33 cellular contexts compared by ENCODE assay signal in the genomic region with DNA sequence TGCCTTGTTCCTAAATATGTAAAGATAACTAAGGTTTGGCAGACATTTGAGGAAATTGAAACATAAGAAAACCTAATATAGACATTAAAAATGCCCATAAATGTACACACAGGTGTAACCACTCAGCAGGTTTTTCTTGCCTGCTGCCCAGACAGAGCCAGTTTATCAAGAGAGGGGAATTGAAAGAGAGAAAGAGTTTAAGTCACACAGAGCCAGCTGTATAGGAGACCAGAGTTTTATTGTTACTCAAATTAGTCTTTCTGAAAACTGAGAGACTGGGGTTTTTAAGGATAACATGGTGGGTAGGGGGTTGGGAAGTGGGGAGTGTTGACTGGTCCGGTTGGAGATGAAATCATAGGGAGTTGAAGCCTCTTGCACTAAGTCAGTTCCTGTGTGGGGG.
DNase-seq lines count a peak whose midpoint lies in the region; ATAC-seq, FAIRE-seq and TF ChIP-seq lines count a peak whose summit lies in the region.
"Had no signal": no experiment of that assay in that cellular context is flagged by ENCODE, and none has a peak within 500 bp of the region (broad histone marks: within the 10 kb centered on the region; RNA-seq: fewer than 3 reads in every experiment).

No MANE protein-coding gene starts in this region.

- H3K4me1 ChIP-seq in H9 (ENCODE audit: insufficient read depth, low read length) = peaks cover 3% of the 10 kb centered on the region; the same call in 1 of the 2 replicates
- H3K4me1 ChIP-seq in Loucy (ENCODE audit: insufficient read depth, low read length, poor library complexity, severe bottlenecking) = no peaks in the 10 kb centered on the region
- H3K4me1 ChIP-seq in H1 (replicated peaks in 1 of 4; ENCODE audit: control insufficient read depth in 3 of 4, insufficient read depth in 4 of 4, low read length in 3 of 4) = peaks cover 0 to 17% (median 5%) of the 10 kb centered on the region in 4 experiments; a peak in 4 of 7 replicates
- no peaks in the 10 kb centered on the region for H3K4me1 ChIP-seq in mucosa of descending colon (ENCODE audit: low read depth)
- H3K4me1 ChIP-seq: BE2C, psoas muscle, sigmoid colon, thyroid gland had no signal

- H3K23ac ChIP-seq in H9 (ENCODE audit: insufficient read length, low read depth, low read length) = no peak overlapping the region
- no peak overlapping the region for H3K23ac ChIP-seq in H1 (ENCODE audit: insufficient read length)

- ATAC-seq in mucosa of descending colon (peak; percentile 38), HG03521 (IDR thresholded peaks at IDR 0.05; ENCODE audit: unreplicated experiment) (no peak), GM19351 (IDR thresholded peaks at IDR 0.05; ENCODE audit: unreplicated experiment) (no peak)
- no peak for ATAC-seq in activated T-cell treated with anti-CD3 and anti-CD28 coated beads, Interleukin-2, amount 50 U/mL, for 4 hours
- ATAC-seq: CD8-positive, alpha-beta T cell; HCT116; naive thymus-derived CD4-positive, alpha-beta T cell; psoas muscle had no signal

- peak in 1 of 2 experiments; percentile 39; a peak in 1 of 3 replicates for TF ChIP-seq EP300 in H1 (IDR thresholded peaks at IDR 0.05; ENCODE audit: borderline replicate concordance in 1 of 2, low read depth in 2 of 2, low read length in 2 of 2)

- H4K5ac ChIP-seq in H9 (ENCODE audit: insufficient read length, low read depth, low read length) (no peak overlapping the region), H1 (ENCODE audit: insufficient read length, low read depth, low read length) (no peak overlapping the region)

- FAIRE-seq in H1 (lab: Jason Lieb, UNC) = peak; percentile 79
- FAIRE-seq: endothelial cell of umbilical vein, GM18507, kidney had no signal

- H3K4me2 ChIP-seq in H9 (ENCODE audit: insufficient read depth, insufficient read length, low read length) = peak overlapping the region; percentile 25
- no peak overlapping the region for H3K4me2 ChIP-seq in Loucy (ENCODE audit: low read depth, low read length, poor library complexity, severe bottlenecking)
- peak overlapping the region; percentile 38 to 59; a peak in 3 of 4 replicates for H3K4me2 ChIP-seq in H1 (ENCODE audit: insufficient read depth in 1 of 2, low read depth in 2 of 2, low read length in 2 of 2)

- H3K9me3 Mint-ChIP-seq in H9 = no peaks in the 10 kb centered on the region
- peaks cover 9% of the 10 kb centered on the region for H3K9me3 Mint-ChIP-seq in activated T-cell treated with anti-CD3 and anti-CD28 coated beads, Interleukin-2, amount 50 U/mL, for 4 hours

- no peaks in the 10 kb centered on the region for H3K27me3 ChIP-seq in H9 (ENCODE audit: insufficient read depth, low read length)
- H3K27me3 ChIP-seq in Loucy (ENCODE audit: insufficient read depth, low read length, poor library complexity, severe bottlenecking) = no peaks in the 10 kb centered on the region
- no peaks in the 10 kb centered on the region for H3K27me3 ChIP-seq in H1 (replicated peaks in 1 of 4; ENCODE audit: control insufficient read depth in 3 of 4, extremely low read depth in 1 of 4, insufficient read depth in 3 of 4, low read length in 3 of 4)
- H3K27me3 ChIP-seq: BE2C, sigmoid colon, thyroid gland had no signal

- no peak overlapping the region for H2BK20ac ChIP-seq in H9 (ENCODE audit: low read depth, low read length, poor library complexity, severe bottlenecking)
- 0 out of 2 replicates have a peak overlapping the region, but pooled peaks have one; percentile 73 for H2BK20ac ChIP-seq in H1 (ENCODE audit: low read length)

- H2AK5ac ChIP-seq in H9 (ENCODE audit: insufficient read length, low read length) (no peak overlapping the region), H1 (ENCODE audit: low read depth, low read length) (no peak overlapping the region)

- H2BK12ac ChIP-seq in H9 (ENCODE audit: insufficient read length, low read depth, low read length) (no peak overlapping the region), H1 (ENCODE audit: low read depth, low read length) (no peak overlapping the region)

- H3K9me2 ChIP-seq in Loucy (replicated peaks; ENCODE audit: low read depth, low read length) = no peaks in the 10 kb centered on the region

- H4K8ac ChIP-seq in H9 (replicated peaks; ENCODE audit: insufficient read length, low read depth, low read length) = no peak overlapping the region
- no peak overlapping the region for H4K8ac ChIP-seq in H1 (ENCODE audit: extremely low read depth, insufficient read depth, low read length)

- H3K23me2 ChIP-seq in H9 (ENCODE audit: insufficient read length, low read depth, low read length, poor library complexity, severe bottlenecking) (no peaks in the 10 kb centered on the region), H1 (ENCODE audit: low read depth, low read length) (no peaks in the 10 kb centered on the region)

- no peak overlapping the region for H3T11ph ChIP-seq in H9 (ENCODE audit: low read length)

- H4K91ac ChIP-seq in H9 (ENCODE audit: insufficient read length, low read depth, low read length) = no peak overlapping the region
- H4K91ac ChIP-seq in H1 (replicated peaks; ENCODE audit: insufficient read length, low read length) = no peak overlapping the region

- POLR2A ChIA-PET in H1 (lab: Charles Lee; ENCODE audit: partially characterized antibody) = no interaction called here

- no peak overlapping the region for H2BK5ac ChIP-seq in H9 (ENCODE audit: insufficient read length, low read length)
- H2BK5ac ChIP-seq in H1 (ENCODE audit: low read depth, low read length) = no peak overlapping the region; the same call in 1 of the 2 replicates

- H3K56ac ChIP-seq in H9 (ENCODE audit: insufficient read length, low read depth, low read length) (no peak overlapping the region), H1 (replicated peaks; ENCODE audit: insufficient read length, low read depth, low read length) (no peak overlapping the region)

- H2AFZ ChIP-seq in H9 (ENCODE audit: low read length) (no peak overlapping the region), Loucy (ENCODE audit: low read length) (peak overlapping the region; percentile 36; the same call in 1 of the 2 replicates), H1 (ENCODE audit: low read length) (no peak overlapping the region)

- no peaks in the 10 kb centered on the region for H3F3A ChIP-seq in Loucy (ENCODE audit: low read depth)

- H3K27ac Mint-ChIP-seq in H9 = peak overlapping the region; percentile 2 to 64 (median 12); a peak in 4 of 7 replicates
- H3K27ac Mint-ChIP-seq: activated naive CD8-positive, alpha-beta T cell; CD8-positive, alpha-beta T cell; IgD-negative memory B cell; naive thymus-derived CD4-positive, alpha-beta T cell had no signal

- TF ChIP-seq CTCF in H9 (conservative IDR thresholded peaks at IDR 0.05) (no peak), Loucy (conservative IDR thresholded peaks at IDR 0.05; ENCODE audit: low read length) (no peak), H1 (IDR thresholded peaks at IDR 0.05; ENCODE audit: control extremely low read depth in 1 of 3, insufficient read depth in 1 of 3, low read depth in 1 of 3, low read length in 3 of 3) (no peak), mucosa of descending colon (IDR thresholded peaks at IDR 0.05) (no peak)

- H3K79me1 ChIP-seq in H9 (ENCODE audit: insufficient read depth, low read depth, low read length, poor library complexity, severe bottlenecking) (no peaks in the 10 kb centered on the region), H1 (ENCODE audit: low read depth, low read length) (no peaks in the 10 kb centered on the region)

- no peak overlapping the region for H2BK15ac ChIP-seq in H9 (ENCODE audit: low read depth, low read length)
- no peak overlapping the region for H2BK15ac ChIP-seq in H1 (ENCODE audit: low read length)

- H2BK120ac ChIP-seq in H9 (ENCODE audit: low read depth, low read length, poor library complexity, severe bottlenecking) (no peak overlapping the region), H1 (replicated peaks; ENCODE audit: low read depth, low read length) (no peak overlapping the region)

- no CpG with 5 or more reads among the region's 1 CpG for WGBS in H9 (ENCODE audit: extremely low coverage, insufficient read length, low lambda C conversion rate)
- 44% methylated on average over 1 of the region's 1 CpG; no CpG with 5 or more reads in 1 of the 2 experiments for WGBS in H1 (ENCODE audit: extremely low coverage in 1 of 2, insufficient coverage in 1 of 2, insufficient read length in 1 of 2, insufficient replicate concordance in 2 of 2, low coverage in 1 of 2, low lambda C conversion rate in 2 of 2, missing lambda C conversion rate in 1 of 2), 2 experiments

- H3K4ac ChIP-seq in H9 (ENCODE audit: low read depth, low read length) (no peak overlapping the region), H1 (replicated peaks; ENCODE audit: insufficient read length, low read depth, low read length) (no peak overlapping the region)

- H3K27ac ChIP-seq in H9 (ENCODE audit: insufficient read length, low read depth, low read length) (peak overlapping the region; percentile 46), H1 (ENCODE audit: low read depth, low read length) (no peak overlapping the region)
- H3K27ac ChIP-seq: psoas muscle, sigmoid colon, thyroid gland, VCaP had no signal

- H3K9ac ChIP-seq in H9 (ENCODE audit: extremely low read depth, insufficient read length, low read length) (no peak overlapping the region), Loucy (ENCODE audit: low read depth, low read length, poor library complexity, severe bottlenecking) (no peak overlapping the region), H1 (replicated peaks in 1 of 4; ENCODE audit: extremely low read depth in 1 of 4, low read depth in 3 of 4, low read length in 3 of 4) (no peak overlapping the region)

- H3K9me3 ChIP-seq in H9 (ENCODE audit: control insufficient read depth, low read depth, low read length) (no peaks in the 10 kb centered on the region), Loucy (ENCODE audit: insufficient read depth, low read depth, low read length) (0 out of 2 replicates have a peak, but pooled peaks cover 7% of the 10 kb centered on the region), H1 (ENCODE audit: insufficient read depth in 2 of 2, low read depth in 1 of 2, low read length in 1 of 2) (no peaks in the 10 kb centered on the region), mucosa of descending colon (no peaks in the 10 kb centered on the region)
- H3K9me3 ChIP-seq: BE2C, psoas muscle, sigmoid colon, thyroid gland had no signal

- no peak overlapping the region for H3K4me3 ChIP-seq in Loucy (ENCODE audit: low read length, poor library complexity, severe bottlenecking)
- H3K4me3 ChIP-seq in H1 (ENCODE audit: extremely low read depth in 1 of 4, insufficient read depth in 2 of 4, low read depth in 3 of 4, low read length in 4 of 4) = peak overlapping the region in 1 of 4 experiments; percentile 16; a peak in 1 of 8 replicates
- no peak overlapping the region for H3K4me3 ChIP-seq in mucosa of descending colon
- H3K4me3 ChIP-seq: psoas muscle, sigmoid colon, thyroid gland had no signal

- no peaks in the 10 kb centered on the region for H3K79me2 ChIP-seq in H9 (ENCODE audit: insufficient read depth, low read length)
- H3K79me2 ChIP-seq in Loucy (ENCODE audit: insufficient read depth, low read length) = no peaks in the 10 kb centered on the region
- no peaks in the 10 kb centered on the region for H3K79me2 ChIP-seq in H1 (ENCODE audit: control insufficient read depth in 1 of 2, insufficient read depth in 2 of 2, low read length in 2 of 2)

- no peak overlapping the region for H3K14ac ChIP-seq in H9 (ENCODE audit: insufficient read depth, low read length)
- H3K14ac ChIP-seq in H1 (ENCODE audit: insufficient read length) = no peak overlapping the region

- DNase-seq in H9 = no peak
- no peak for DNase-seq in H1 (ENCODE audit: low read depth in 1 of 2, low spot score in 2 of 2)
- no peak for DNase-seq in mucosa of descending colon
- no peak for DNase-seq in activated T-cell treated with anti-CD3 and anti-CD28 coated beads, Interleukin-2, amount 50 U/mL, for 4 hours
- DNase-seq in NCI-H526 treated with DMSO at 0.1 percent for 48 hours (lab: John Stamatoyannopoulos, UW) = no peak
- DNase-seq: activated CD4-positive, alpha-beta T cell treated with anti-CD3 and anti-CD28 coated beads for 48 hours; activated effector memory CD4-positive, alpha-beta T cell treated with anti-CD3 and anti-CD28 coated beads, Interleukin-2, amount 50 U/mL, for 16 hours; activated T-cell treated with anti-CD3 and anti-CD28 coated beads, Interleukin-2, amount 50 U/mL, for 1 hour; BE2C; CD8-positive, alpha-beta T cell; DMS 273 treated with DMSO at 0.1 percent for 48 hours; kidney; midbrain; naive thymus-derived CD4-positive, alpha-beta T cell; NCI-H1105; NCI-H187 treated with DMSO at 0.1 percent for 48 hours; NCI-H2171 treated with DMSO at 0.1 percent for 48 hours; NCI-H510A; psoas muscle; SHP77; sigmoid colon; stimulated activated CD4-positive, alpha-beta T cell treated with anti-CD3 and anti-CD28 coated beads, Interleukin-4, amount 100 ng/mL, for 24 hours; T1000; thyroid gland had no signal

- no peaks in the 10 kb centered on the region; a peak in 1 of 7 replicates for H3K36me3 Mint-ChIP-seq in H9 (ENCODE audit: insufficient read depth in 1 of 3, low read depth in 3 of 3)
- no peaks in the 10 kb centered on the region for H3K36me3 Mint-ChIP-seq in activated T-cell treated with anti-CD3 and anti-CD28 coated beads, Interleukin-2, amount 50 U/mL, for 4 hours (ENCODE audit: insufficient read depth)
- H3K36me3 Mint-ChIP-seq: IgD-negative memory B cell had no signal

- TF ChIP-seq POLR2A in H1 (IDR thresholded peaks at IDR 0.05; ENCODE audit: control extremely low read depth in 1 of 2, low read depth in 2 of 2, low read length in 2 of 2) = no peak

- CTCF ChIA-PET in H1 (lab: Charles Lee; ENCODE audit: partially characterized antibody) = no interaction called here

- no peaks in the 10 kb centered on the region; the same call in 1 of the 2 replicates for H3K27me3 Mint-ChIP-seq in H9 (ENCODE audit: low read depth)
- no peaks in the 10 kb centered on the region for H3K27me3 Mint-ChIP-seq in activated T-cell treated with anti-CD3 and anti-CD28 coated beads, Interleukin-2, amount 50 U/mL, for 4 hours (ENCODE audit: low read depth)
- H3K27me3 Mint-ChIP-seq: activated naive CD8-positive, alpha-beta T cell; IgD-negative memory B cell; naive thymus-derived CD4-positive, alpha-beta T cell had no signal

- H3K36me3 ChIP-seq in Loucy (ENCODE audit: insufficient read depth, low read length) (no peaks in the 10 kb centered on the region), H1 (ENCODE audit: control insufficient read depth in 2 of 4, insufficient read depth in 4 of 4, low read length in 3 of 4) (no peaks in the 10 kb centered on the region), mucosa of descending colon (ENCODE audit: low read depth) (no peaks in the 10 kb centered on the region)
- H3K36me3 ChIP-seq: BE2C, sigmoid colon, thyroid gland had no signal

- H3K18ac ChIP-seq in H9 (ENCODE audit: insufficient read length, low read depth, low read length) (no peak overlapping the region), H1 (ENCODE audit: extremely low read depth, low read length) (peak overlapping the region; percentile 63; the same call in 1 of the 2 replicates)

- no peak overlapping the region for H3K4me3 Mint-ChIP-seq in H9
- H3K4me3 Mint-ChIP-seq in activated T-cell treated with anti-CD3 and anti-CD28 coated beads, Interleukin-2, amount 50 U/mL, for 4 hours = no peak overlapping the region
- H3K4me3 Mint-ChIP-seq: activated naive CD8-positive, alpha-beta T cell; CD8-positive, alpha-beta T cell; IgD-negative memory B cell; naive thymus-derived CD4-positive, alpha-beta T cell had no signal

- intact Hi-C loops in mucosa of descending colon (cut with DNase I, micrococcal nuclease) = no loop called here

- H3K4me1 Mint-ChIP-seq in H9 = peaks cover 23 to 24% of the 10 kb centered on the region in 2 experiments
- no peaks in the 10 kb centered on the region for H3K4me1 Mint-ChIP-seq in activated T-cell treated with anti-CD3 and anti-CD28 coated beads, Interleukin-2, amount 50 U/mL, for 4 hours (ENCODE audit: low read depth)
- H3K4me1 Mint-ChIP-seq: IgD-negative memory B cell had no signal

- TF ChIP-seq RAD21 in H1 (IDR thresholded peaks at IDR 0.05 in 1 of 2, conservative IDR thresholded peaks at IDR 0.05 in 1 of 2; ENCODE audit: low read depth in 2 of 2, low read length in 2 of 2) = no peak

- H4K20me1 ChIP-seq in H9 (ENCODE audit: control insufficient read depth, insufficient read depth, insufficient read length) (no peaks in the 10 kb centered on the region), Loucy (ENCODE audit: insufficient read depth, low read length, poor library complexity, severe bottlenecking) (no peaks in the 10 kb centered on the region), H1 (replicated peaks in 1 of 2; ENCODE audit: control insufficient read depth in 1 of 2, insufficient read depth in 2 of 2, low read length in 2 of 2) (no peaks in the 10 kb centered on the region)
